In the genomic region with DNA sequence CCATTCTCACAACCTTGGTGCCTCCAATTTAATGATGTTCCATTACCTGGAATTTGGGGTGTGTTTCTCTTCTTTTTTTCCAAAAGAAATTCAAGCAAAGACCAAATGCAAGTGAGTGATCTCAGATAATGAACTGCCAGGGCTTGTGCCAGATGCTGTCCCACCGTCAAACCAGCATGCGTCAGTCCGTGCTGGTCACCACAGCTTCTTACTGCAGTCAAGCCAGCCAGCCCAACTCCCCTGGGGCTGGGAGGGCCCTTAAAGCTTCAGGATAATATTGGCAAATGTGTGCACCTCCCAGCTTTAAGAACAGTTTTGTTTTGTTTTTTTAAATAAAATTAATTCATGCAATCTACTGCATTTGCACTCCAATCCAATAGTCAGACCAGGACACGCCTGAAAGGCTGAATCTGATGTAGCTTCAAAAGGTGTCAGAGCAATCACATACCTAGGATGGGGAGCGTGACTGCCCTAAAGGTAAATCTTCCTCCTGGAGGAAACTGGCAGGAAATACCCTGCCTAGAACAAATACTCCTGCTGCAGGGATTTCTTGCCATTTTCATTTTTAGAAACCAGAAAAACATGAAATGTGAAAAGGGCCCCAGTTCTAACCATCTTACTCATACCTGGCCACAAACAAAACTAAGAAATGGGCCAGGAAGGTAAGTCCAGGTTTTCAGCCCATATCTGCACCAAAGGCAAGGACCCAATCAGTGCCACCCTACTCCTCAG, we compare ENCODE assay signal across 10 cellular contexts. TPM values are rescaled to one million over a fixed set of nuclear protein-coding genes. Genes with fewer than 3 reads are reported as not detected.
DNase-seq lines count a peak whose midpoint lies in the region; ATAC-seq and TF ChIP-seq lines count a peak whose summit lies in the region.
"Had no signal": no experiment of that assay in that cellular context is flagged by ENCODE, and none has a peak within 500 bp of the region (broad histone marks: within the 10 kb centered on the region; RNA-seq: fewer than 3 reads in every experiment).

No MANE protein-coding gene starts in this region.

- no peak for TF ChIP-seq POLR2A in sigmoid colon (IDR thresholded peaks at IDR 0.05)

- peak; percentile 66 for ATAC-seq in Right ventricle myocardium superior (ENCODE audit: poor library complexity)
- no peak for ATAC-seq in stimulated activated naive CD8-positive, alpha-beta T cell treated with anti-CD3 and anti-CD28 coated beads, Interleukin-15, amount 100 ng/mL, for 72 hours

- H3K27ac ChIP-seq in RWPE1 (peak overlapping the region; percentile 84), sigmoid colon (peak overlapping the region; percentile 58 to 65 (median 60))

- peak overlapping the region; percentile 16; the same call in 1 of the 2 replicates for H3K4me3 ChIP-seq in GM06990 (replicated peaks; ENCODE audit: low read depth, low read length)
- no peak overlapping the region for H3K4me3 ChIP-seq in sigmoid colon

- H3K9me3 ChIP-seq in sigmoid colon: no peaks in the 10 kb centered on the region

- DNase-seq in GM06990 (ENCODE audit: extremely low read depth, insufficient read length) (no peak), RWPE1 (ENCODE audit: low spot score) (no peak), Right ventricle myocardium superior (peak; percentile 93), sigmoid colon (peak; percentile 86), GDM1 (lab: John Stamatoyannopoulos, UW) (no peak), CD1c-positive myeloid dendritic cell (ENCODE audit: extremely low spot score) (no peak)
- no peak for DNase-seq in stimulated activated naive CD8-positive, alpha-beta T cell treated with anti-CD3 and anti-CD28 coated beads, Interleukin-15, amount 100 ng/mL, for 72 hours
- no peak for DNase-seq in stimulated activated CD4-positive, alpha-beta T cell treated with anti-CD3 and anti-CD28 coated beads, Interleukin-15, amount 100 ng/mL, for 24 hours
- DNase-seq: NCI-H510A treated with DMSO at 0.1 percent for 48 hours had no signal

- CTCF ChIA-PET in RWPE1 (lab: Yijun Ruan, JAX): no interaction called here

- peaks cover 0 to 42% (median 29%) of the 10 kb centered on the region in 4 donors for H3K4me1 ChIP-seq in sigmoid colon

- H3K4me1 Mint-ChIP-seq in stimulated activated naive CD8-positive, alpha-beta T cell treated with anti-CD3 and anti-CD28 coated beads, Interleukin-15, amount 100 ng/mL, for 72 hours: no peaks in the 10 kb centered on the region

- POLR2A ChIA-PET in RWPE1 (lab: Yijun Ruan, JAX; ENCODE audit: low non-redundant PET): no interaction called here

- no peak for TF ChIP-seq EP300 in sigmoid colon (IDR thresholded peaks at IDR 0.05)

- H3K27me3 Mint-ChIP-seq in stimulated activated naive CD8-positive, alpha-beta T cell treated with anti-CD3 and anti-CD28 coated beads, Interleukin-15, amount 100 ng/mL, for 72 hours: peaks cover 12% of the 10 kb centered on the region

- H3K4me3 Mint-ChIP-seq in stimulated activated naive CD8-positive, alpha-beta T cell treated with anti-CD3 and anti-CD28 coated beads, Interleukin-15, amount 100 ng/mL, for 72 hours: no peak overlapping the region

- intact Hi-C loops in Right ventricle myocardium superior (cut with DNase I): no loop called here
- intact Hi-C loops in sigmoid colon (cut with DNase I): no loop called here

- TF ChIP-seq CTCF in GM06990 (IDR thresholded peaks at IDR 0.05; ENCODE audit: insufficient read depth, low read length, poor library complexity, severe bottlenecking) (no peak), RWPE1 (conservative IDR thresholded peaks at IDR 0.05; ENCODE audit: low read depth) (no peak), sigmoid colon (IDR thresholded peaks at IDR 0.05) (no peak)

- no peaks in the 10 kb centered on the region for H3K9me3 Mint-ChIP-seq in stimulated activated naive CD8-positive, alpha-beta T cell treated with anti-CD3 and anti-CD28 coated beads, Interleukin-15, amount 100 ng/mL, for 72 hours
- H3K9me3 Mint-ChIP-seq: activated T-helper 2 cell treated with anti-CD3 and anti-CD28 coated beads, Interferon-gamma antibody, Interleukin-2, Interleukin-4, amounts not matched to agents 10 μg/mL and 5 μg/mL and 100 μg/mL, durations not matched to agents 14 hours and 24 hours and 36 hours had no signal

- H3K27me3 ChIP-seq in GM06990 (replicated peaks; ENCODE audit: control insufficient read depth, insufficient read depth, low read length) (no peaks in the 10 kb centered on the region), sigmoid colon (no peaks in the 10 kb centered on the region)

- H3K27ac Mint-ChIP-seq in stimulated activated naive CD8-positive, alpha-beta T cell treated with anti-CD3 and anti-CD28 coated beads, Interleukin-15, amount 100 ng/mL, for 72 hours: no peak overlapping the region
- H3K27ac Mint-ChIP-seq: activated T-helper 2 cell treated with anti-CD3 and anti-CD28 coated beads, Interferon-gamma antibody, Interleukin-2, Interleukin-4, amounts not matched to agents 10 μg/mL and 5 μg/mL and 100 μg/mL, durations not matched to agents 14 hours and 24 hours and 36 hours had no signal

- H3K36me3 ChIP-seq in GM06990 (ENCODE audit: control insufficient read depth, insufficient read depth, low read length) (no peaks in the 10 kb centered on the region), sigmoid colon (no peaks in the 10 kb centered on the region)

- WGBS in sigmoid colon, 2 donors: 80% methylated on average over 5 of the region's 5 CpGs

RNA-seq across cellular contexts. Expression of a gene that starts 26.9 kb away (rescaled TPM):
- 35.3 TPM for total RNA-seq in Right ventricle myocardium superior
- 100 to 1,000 TPM in 3 of 4 donors, 10 to 100 TPM in 1; 67.9 to 120 (median 107) TPM for total RNA-seq in sigmoid colon
- 10 to 100 TPM; 24.6 to 32.4 (median 25.0) TPM for polyA plus RNA-seq in sigmoid colon

Comparison
In these comparisons a context has a peak if more than half of its experiments do, and no peak if none do; other contexts are left out.
1. DNase-seq: peak in Right ventricle myocardium superior (single experiment) and sigmoid colon (single experiment); none in GM06990 (single experiment), RWPE1 (single experiment), stimulated activated naive CD8-positive, alpha-beta T cell treated with anti-CD3 and anti-CD28 coated beads, Interleukin-15, amount 100 ng/mL, for 72 hours (0 of 2), GDM1 (single experiment), CD1c-positive myeloid dendritic cell (single experiment) and stimulated activated CD4-positive, alpha-beta T cell treated with anti-CD3 and anti-CD28 coated beads, Interleukin-15, amount 100 ng/mL, for 24 hours (single experiment).